ENCODE assay signal across 1 cellular context in the genomic region with DNA sequence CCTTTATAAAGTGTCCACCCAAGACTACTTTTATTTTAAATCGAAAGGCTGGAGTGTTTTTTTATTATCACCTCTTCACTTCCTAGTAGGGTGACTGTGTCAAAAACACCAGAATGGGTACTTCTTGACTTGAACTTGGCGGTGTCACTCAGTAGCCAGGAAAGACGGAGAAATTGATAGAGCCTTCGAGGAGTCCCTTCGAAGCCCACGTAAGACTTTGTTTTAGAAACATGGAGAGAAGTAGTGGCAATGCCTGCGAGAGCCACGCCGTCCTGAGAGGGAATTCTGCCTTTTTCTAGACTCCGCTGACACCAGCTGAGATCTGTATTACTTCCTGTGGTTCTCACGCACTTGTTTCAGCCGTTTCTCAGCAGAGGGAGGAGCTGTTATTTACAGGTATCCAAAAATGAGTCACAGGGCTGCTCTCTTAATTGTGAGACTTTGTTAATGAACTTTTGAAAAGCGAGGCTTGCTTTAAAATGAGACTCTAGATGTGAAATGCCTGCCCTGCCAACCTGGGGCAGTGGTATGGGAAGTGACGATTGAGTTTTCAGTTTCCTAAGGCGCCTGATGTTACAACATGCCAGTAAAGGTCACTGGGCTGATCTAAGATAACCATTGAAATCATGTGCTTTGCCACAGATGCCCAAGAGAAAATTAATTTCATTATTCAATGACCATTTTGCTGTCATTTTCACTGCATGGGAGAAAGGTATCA.
TF ChIP-seq lines count a peak whose summit lies in the region.

No MANE protein-coding gene starts in this region.

TF ChIP-seq in IMR-90, 13 proteins besides CTCF, POLR2A, EP300 and RAD21:
- TF ChIP-seq FOS (IDR thresholded peaks at IDR 0.05; ENCODE audit: low read depth, low read length), result no peak
- no peak for TF ChIP-seq NFE2L2 (IDR thresholded peaks at IDR 0.05; ENCODE audit: low read depth, low read length)
- TF ChIP-seq RCOR1 (IDR thresholded peaks at IDR 0.05; ENCODE audit: insufficient replicate concordance, low read length), result no peak
- TF ChIP-seq CHD1 (IDR thresholded peaks at IDR 0.05; ENCODE audit: low read depth, low read length), result no peak
- TF ChIP-seq MAFK (IDR thresholded peaks at IDR 0.05; ENCODE audit: low read depth, low read length), result no peak
- TF ChIP-seq ELK1 (IDR thresholded peaks at IDR 0.05; ENCODE audit: borderline replicate concordance, low read depth, low read length), result no peak
- no peak for TF ChIP-seq SMC3 (IDR thresholded peaks at IDR 0.05; ENCODE audit: low read depth, low read length)
- no peak for TF ChIP-seq BHLHE40 (IDR thresholded peaks at IDR 0.05; ENCODE audit: low read depth, low read length)
- no peak for TF ChIP-seq MXI1 (IDR thresholded peaks at IDR 0.05; ENCODE audit: borderline replicate concordance, low read depth, low read length)
- TF ChIP-seq CEBPB (IDR thresholded peaks at IDR 0.05; ENCODE audit: low read depth, low read length), result no peak
- no peak for TF ChIP-seq RFX5 (IDR thresholded peaks at IDR 0.05; ENCODE audit: low read depth, low read length)
- TF ChIP-seq, protein P1, sequence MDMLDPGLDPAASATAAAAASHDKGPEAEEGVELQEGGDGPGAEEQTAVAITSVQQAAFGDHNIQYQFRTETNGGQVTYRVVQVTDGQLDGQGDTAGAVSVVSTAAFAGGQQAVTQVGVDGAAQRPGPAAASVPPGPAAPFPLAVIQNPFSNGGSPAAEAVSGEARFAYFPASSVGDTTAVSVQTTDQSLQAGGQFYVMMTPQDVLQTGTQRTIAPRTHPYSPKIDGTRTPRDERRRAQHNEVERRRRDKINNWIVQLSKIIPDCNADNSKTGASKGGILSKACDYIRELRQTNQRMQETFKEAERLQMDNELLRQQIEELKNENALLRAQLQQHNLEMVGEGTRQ (IDR thresholded peaks at IDR 0.05; ENCODE audit: low read depth, low read length), result no peak
- no peak for TF ChIP-seq MAZ (IDR thresholded peaks at IDR 0.05; ENCODE audit: borderline replicate concordance, low read depth, low read length)
